ENCODE assay signal across 9 cellular contexts in the genomic region with DNA sequence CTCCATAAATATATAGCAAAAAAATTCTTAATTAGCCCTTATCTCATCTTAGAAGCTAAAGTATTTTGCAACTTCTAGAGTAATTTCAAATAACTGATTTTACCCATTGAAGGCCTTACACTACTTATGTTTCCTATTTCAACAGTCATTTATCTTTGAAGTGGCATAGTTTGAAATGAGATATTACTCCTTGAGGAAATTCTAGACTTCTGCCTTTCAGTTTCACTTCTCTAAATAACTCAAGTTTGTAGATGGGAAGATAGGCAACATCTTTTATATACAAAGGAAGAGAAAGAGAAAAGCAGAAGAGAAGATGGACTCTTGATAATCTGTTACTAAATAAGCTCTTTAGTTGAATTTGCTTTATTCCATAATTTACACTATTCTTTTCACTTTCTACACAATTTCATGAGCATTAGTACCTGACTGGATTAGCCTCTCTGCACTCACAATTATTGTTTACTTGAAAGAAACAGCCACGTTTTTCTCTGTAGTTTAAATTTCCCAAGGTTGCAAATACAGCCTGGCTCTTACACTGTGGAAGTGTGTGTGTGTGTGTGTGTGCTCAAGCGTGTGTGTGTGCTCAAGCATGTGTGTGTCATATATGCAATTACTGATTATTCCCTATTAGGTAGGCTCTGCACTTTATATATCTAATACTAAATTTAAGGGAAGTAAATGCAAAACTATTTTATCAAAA.
DNase-seq lines count a peak whose midpoint lies in the region; ATAC-seq and TF ChIP-seq lines count a peak whose summit lies in the region.
"Had no signal": no experiment of that assay in that cellular context is flagged by ENCODE, and none has a peak within 500 bp of the region (broad histone marks: within the 10 kb centered on the region; RNA-seq: fewer than 3 reads in every experiment).

No MANE protein-coding gene starts in this region.

- peak; percentile 42 for DNase-seq in GM12865 (ENCODE audit: low read depth)
- DNase-seq in osteoblast (ENCODE audit: insufficient read length, low spot score, missing footprints), result no peak
- no peak for DNase-seq in cardiac septum (ENCODE audit: low spot score)
- DNase-seq in NCI-H2171 (lab: John Stamatoyannopoulos, UW), result no peak
- no peak for DNase-seq in activated naive CD4-positive, alpha-beta T cell (lab: John Stamatoyannopoulos, UW)
- DNase-seq: activated CD4-positive, alpha-beta T cell treated with anti-CD3 and anti-CD28 coated beads for 1 hour had no signal

- TF ChIP-seq CTCF in GM12865 (IDR thresholded peaks at IDR 0.05; ENCODE audit: insufficient read depth, low read depth, low read length, missing control alignments) (no peak), osteoblast (IDR thresholded peaks at IDR 0.05; ENCODE audit: extremely low read depth, low read depth, low read length) (no peak)

- peaks cover 7% of the 10 kb centered on the region for H3K36me3 Mint-ChIP-seq in dendritic cell treated with granulocyte-macrophage colony-stimulating factor and Interleukin-4, amounts not matched to agents 40 ng/mL and 50 ng/mL, for 4 days (ENCODE audit: low read depth)

- no peaks in the 10 kb centered on the region for H3K27me3 ChIP-seq in osteoblast (ENCODE audit: insufficient read depth, low read length)

- ATAC-seq in GM21447 (IDR thresholded peaks at IDR 0.05; ENCODE audit: unreplicated experiment) (peak; percentile 98), HG03565 (IDR thresholded peaks at IDR 0.05; ENCODE audit: unreplicated experiment) (peak; percentile 99)

- no peaks in the 10 kb centered on the region for H4K20me1 ChIP-seq in osteoblast (ENCODE audit: insufficient read depth, low read length)

- no peak overlapping the region for H2AFZ ChIP-seq in osteoblast (ENCODE audit: low read length)

- H3K4me3 ChIP-seq in GM12865 (ENCODE audit: low read depth, low read length) (no peak overlapping the region), osteoblast (ENCODE audit: insufficient read depth, low read length) (no peak overlapping the region)

- no peaks in the 10 kb centered on the region for H3K9me3 ChIP-seq in osteoblast (ENCODE audit: low read depth, low read length)

- H3K27me3 Mint-ChIP-seq in dendritic cell treated with granulocyte-macrophage colony-stimulating factor and Interleukin-4, amounts not matched to agents 40 ng/mL and 50 ng/mL, for 4 days, result no peaks in the 10 kb centered on the region

- no peak overlapping the region for H3K27ac ChIP-seq in osteoblast (ENCODE audit: low read depth, low read length)

- no peaks in the 10 kb centered on the region for H3K4me1 ChIP-seq in osteoblast (ENCODE audit: insufficient read depth, low read length)

- no peak overlapping the region for H3K4me2 ChIP-seq in osteoblast (ENCODE audit: insufficient read depth, low read length)

- H3K4me1 Mint-ChIP-seq in dendritic cell treated with granulocyte-macrophage colony-stimulating factor and Interleukin-4, amounts not matched to agents 40 ng/mL and 50 ng/mL, for 4 days (ENCODE audit: low read depth), result peaks cover 10% of the 10 kb centered on the region

- intact Hi-C loops in dendritic cell treated with granulocyte-macrophage colony-stimulating factor and Interleukin-4, amounts not matched to agents 40 ng/mL and 50 ng/mL, for 4 days (cut with micrococcal nuclease), result loop anchor here (2.0 kb wide), 1 partner anchor 61 kb away; a partner anchor contains a TSS
- intact Hi-C loops in cardiac septum (cut with DNase I), result no loop called here

- H3K9me3 Mint-ChIP-seq in dendritic cell treated with granulocyte-macrophage colony-stimulating factor and Interleukin-4, amounts not matched to agents 40 ng/mL and 50 ng/mL, for 4 days, result peaks cover 28% of the 10 kb centered on the region

- H3K27ac Mint-ChIP-seq in dendritic cell treated with granulocyte-macrophage colony-stimulating factor and Interleukin-4, amounts not matched to agents 40 ng/mL and 50 ng/mL, for 4 days, result peak overlapping the region; percentile 43

- H3K4me3 Mint-ChIP-seq in dendritic cell treated with granulocyte-macrophage colony-stimulating factor and Interleukin-4, amounts not matched to agents 40 ng/mL and 50 ng/mL, for 4 days, result no peak overlapping the region

- no peaks in the 10 kb centered on the region for H3K36me3 ChIP-seq in osteoblast (ENCODE audit: insufficient read depth, low read length)

- H3K79me2 ChIP-seq in osteoblast (ENCODE audit: insufficient read depth, low read length), result no peaks in the 10 kb centered on the region
